8 cellular contexts compared by ENCODE assay signal in genomic region chr6:160462551-160463109, GRCh38.
DNase-seq lines count a peak whose midpoint lies in the region; ATAC-seq and TF ChIP-seq lines count a peak whose summit lies in the region.

No MANE protein-coding gene starts in this region.

- TF ChIP-seq CTCF in brain microvascular endothelial cell (IDR thresholded peaks at IDR 0.05; ENCODE audit: low read depth, low read length, missing control alignments): no peak

- peak overlapping the region; percentile 54 for H3K27ac ChIP-seq in brain microvascular endothelial cell

- ATAC-seq in HG03039 (IDR thresholded peaks at IDR 0.05; ENCODE audit: unreplicated experiment): peak; percentile 88

- H3K36me3 ChIP-seq in brain microvascular endothelial cell (replicated peaks) (no peaks in the 10 kb centered on the region), H7 (replicated peaks; ENCODE audit: control insufficient read depth, insufficient read depth, low read length) (no peaks in the 10 kb centered on the region)

- DNase-seq in activated gamma-delta T cell treated with Interleukin-2 at 50 U/mL for 16 hours (peak; percentile 57), activated gamma-delta T cell (lab: John Stamatoyannopoulos, UW) (no peak), SKM-1 (lab: John Stamatoyannopoulos, UW; ENCODE audit: unreplicated experiment) (peak; percentile 39), brain microvascular endothelial cell (peak; percentile 79), mucosa of gallbladder (ENCODE audit: low spot score) (no peak), H7 (no peak)
- DNase-seq in stimulated activated CD4-positive, alpha-beta T cell treated with anti-CD3 and anti-CD28 coated beads, Interleukin-2, amount 100 ng/mL, for 48 hours: peak; percentile 15 to 23

- H3K4me3 ChIP-seq in brain microvascular endothelial cell (ENCODE audit: low read depth, low read length): no peak overlapping the region
- H3K4me3 ChIP-seq in H7 (ENCODE audit: insufficient read depth, low read depth, low read length): no peak overlapping the region

- in situ Hi-C loops in brain microvascular endothelial cell (cut with HindIII; ENCODE audit: low pct_ligation_motif_present, low sequenced_read_pairs): no loop called here

- no peaks in the 10 kb centered on the region for H3K27me3 ChIP-seq in brain microvascular endothelial cell (replicated peaks)
- H3K27me3 ChIP-seq in H7 (ENCODE audit: control insufficient read depth, insufficient read depth, low read length): no peaks in the 10 kb centered on the region

Comparison
In these comparisons a context has a peak if more than half of its experiments do, and no peak if none do; other contexts are left out.
1. DNase-seq: peak in activated gamma-delta T cell treated with Interleukin-2 at 50 U/mL for 16 hours (single experiment), SKM-1 (single experiment), brain microvascular endothelial cell (single experiment) and stimulated activated CD4-positive, alpha-beta T cell treated with anti-CD3 and anti-CD28 coated beads, Interleukin-2, amount 100 ng/mL, for 48 hours (2 of 2); none in activated gamma-delta T cell (single experiment), mucosa of gallbladder (single experiment) and H7 (single experiment).